ENCODE assay signal across 1 cellular context in genomic region chr18:75265255-75265654, GRCh38.
TF ChIP-seq lines count a peak whose summit lies in the region.

No MANE protein-coding gene starts in this region.

TF ChIP-seq in HEK293, 187 proteins besides CTCF, POLR2A, EP300 and RAD21 (continued from another document and continues in another):
- TF ChIP-seq TSHZ1 (tag by site-specific recombination; IDR thresholded peaks at IDR 0.05; ENCODE audit: borderline replicate concordance) = peak; percentile 58; the same call in 1 of the 2 replicates
- no peak for TF ChIP-seq ZNF707 (tag by site-specific recombination; IDR thresholded peaks at IDR 0.05)
- no peak for TF ChIP-seq ZNF549 (tag by site-specific recombination; IDR thresholded peaks at IDR 0.05)
- no peak for TF ChIP-seq ZNF169 (tag by site-specific recombination; IDR thresholded peaks at IDR 0.05)
- TF ChIP-seq ZBTB11 (tag by site-specific recombination; conservative IDR thresholded peaks at IDR 0.05; ENCODE audit: low read depth) = no peak
- TF ChIP-seq ZNF324 (tag by site-specific recombination; IDR thresholded peaks at IDR 0.05) = no peak
- no peak for TF ChIP-seq ZNF426 (tag by site-specific recombination; IDR thresholded peaks at IDR 0.05)
- TF ChIP-seq ZNF670 (tag by site-specific recombination; IDR thresholded peaks at IDR 0.05; ENCODE audit: low read depth) = no peak
- TF ChIP-seq OSR2 (tag by site-specific recombination; IDR thresholded peaks at IDR 0.05) = peak; percentile 42
- no peak for TF ChIP-seq ZNF350 (tag by site-specific recombination; IDR thresholded peaks at IDR 0.05)
- no peak for TF ChIP-seq ZSCAN18 (tag by site-specific recombination; IDR thresholded peaks at IDR 0.05)
- TF ChIP-seq PATZ1 (tag by site-specific recombination; IDR thresholded peaks at IDR 0.05) = no peak
- TF ChIP-seq ZNF610 (tag by site-specific recombination; IDR thresholded peaks at IDR 0.05; ENCODE audit: borderline replicate concordance) = no peak
- no peak for TF ChIP-seq ZNF211 (tag by site-specific recombination; IDR thresholded peaks at IDR 0.05; ENCODE audit: low read depth)
- 0 out of 2 replicates have a peak, but pooled peaks have one; percentile 17 for TF ChIP-seq MYNN (tag by site-specific recombination; IDR thresholded peaks at IDR 0.05; ENCODE audit: borderline replicate concordance)
- TF ChIP-seq ZNF677 (tag by site-specific recombination; IDR thresholded peaks at IDR 0.05) = no peak
- no peak for TF ChIP-seq ZNF121 (tag by site-specific recombination; IDR thresholded peaks at IDR 0.05)
- peak; percentile 91 for TF ChIP-seq PRDM6 (tag by site-specific recombination; IDR thresholded peaks at IDR 0.05)
- no peak for TF ChIP-seq ZBTB48 (tag by site-specific recombination; IDR thresholded peaks at IDR 0.05)
- TF ChIP-seq ZSCAN16 (tag by site-specific recombination; IDR thresholded peaks at IDR 0.05) = no peak
- no peak for TF ChIP-seq ZNF48 (tag by site-specific recombination; IDR thresholded peaks at IDR 0.05)
- TF ChIP-seq ZNF146 (tag by site-specific recombination; IDR thresholded peaks at IDR 0.05) = no peak
- no peak for TF ChIP-seq SP3 (tag by site-specific recombination; IDR thresholded peaks at IDR 0.05)
- TF ChIP-seq ZNF362 (tag by site-specific recombination; IDR thresholded peaks at IDR 0.05) = no peak
- no peak for TF ChIP-seq ZNF221 (tag by site-specific recombination; IDR thresholded peaks at IDR 0.05; ENCODE audit: borderline replicate concordance)
- no peak for TF ChIP-seq ZBTB10 (tag by site-specific recombination; IDR thresholded peaks at IDR 0.05)
- no peak for TF ChIP-seq ZBTB8A (tag by site-specific recombination; IDR thresholded peaks at IDR 0.05)
- TF ChIP-seq INSM2 (tag by site-specific recombination; IDR thresholded peaks at IDR 0.05) = peak; percentile 69; the same call in 1 of the 2 replicates
- no peak for TF ChIP-seq MZF1 (tag by site-specific recombination; IDR thresholded peaks at IDR 0.05; ENCODE audit: borderline replicate concordance)
- no peak for TF ChIP-seq ZNF23 (tag by site-specific recombination; IDR thresholded peaks at IDR 0.05; ENCODE audit: borderline replicate concordance)
- TF ChIP-seq SP7 (tag by site-specific recombination; IDR thresholded peaks at IDR 0.05) = peak; percentile 80
- no peak for TF ChIP-seq KLF17 (tag by site-specific recombination; IDR thresholded peaks at IDR 0.05)
- TF ChIP-seq ZNF311 (tag by site-specific recombination; IDR thresholded peaks at IDR 0.05; ENCODE audit: borderline replicate concordance) = no peak
- TF ChIP-seq ZNF394 (tag by site-specific recombination; IDR thresholded peaks at IDR 0.05; ENCODE audit: borderline replicate concordance) = no peak
- no peak for TF ChIP-seq ZNF449 (tag by site-specific recombination; IDR thresholded peaks at IDR 0.05)
- 0 out of 2 replicates have a peak, but pooled peaks have one; percentile 42 for TF ChIP-seq SCRT2 (tag by site-specific recombination; IDR thresholded peaks at IDR 0.05)
